20 cellular contexts compared by ENCODE assay signal in genomic region chr17:79408251-79408650, GRCh38.
DNase-seq lines count a peak whose midpoint lies in the region; ATAC-seq, FAIRE-seq and TF ChIP-seq lines count a peak whose summit lies in the region.
"Had no signal": no experiment of that assay in that cellular context is flagged by ENCODE, and none has a peak within 500 bp of the region (broad histone marks: within the 10 kb centered on the region; RNA-seq: fewer than 3 reads in every experiment).

No MANE protein-coding gene starts in this region.

- H2BK5ac ChIP-seq in neuronal stem cell (ENCODE audit: low read length) = no peak overlapping the region

- H3K27ac ChIP-seq in neuronal stem cell (replicated peaks; ENCODE audit: low read length) = no peak overlapping the region
- H3K27ac ChIP-seq: 22Rv1 had no signal

- no peak overlapping the region for H2AFZ ChIP-seq in neuronal stem cell (ENCODE audit: low read length)

- H3K4ac ChIP-seq in neuronal stem cell (ENCODE audit: low read length) = no peak overlapping the region

- WGBS in neuronal stem cell (ENCODE audit: extremely low coverage in 2 of 2, insufficient read length in 2 of 2, insufficient replicate concordance in 1 of 2), 2 donors = no CpG with 5 or more reads among the region's 11 CpGs

- no peak overlapping the region for H3K9ac ChIP-seq in neuronal stem cell (ENCODE audit: low read depth, low read length, poor library complexity)

- H4K91ac ChIP-seq in neuronal stem cell (ENCODE audit: low read depth, low read length, poor library complexity) = no peak overlapping the region

- H3K9me3 ChIP-seq in neuronal stem cell (replicated peaks in 1 of 2; ENCODE audit: control insufficient read depth in 2 of 2, insufficient read depth in 1 of 2, low read depth in 1 of 2, low read length in 2 of 2) = peaks cover 0 to 3% of the 10 kb centered on the region in 2 donors
- H3K9me3 ChIP-seq: Caco-2 had no signal

- H3K14ac ChIP-seq in neuronal stem cell (ENCODE audit: low read length) = peak overlapping the region; percentile 83

- DNase-seq in Right ventricle myocardium inferior (ENCODE audit: missing footprints) = peak; percentile 62
- no peak for DNase-seq in left cardiac atrium
- DNase-seq in cerebellar cortex (ENCODE audit: low spot score) = peak; percentile 69
- peak; percentile 59 for DNase-seq in left kidney (ENCODE audit: low read depth, low spot score)
- DNase-seq in neuronal stem cell (ENCODE audit: low spot score) = no peak
- no peak for DNase-seq in GM12891 (ENCODE audit: insufficient read length, low spot score)
- DNase-seq: Caco-2; CD4-positive, CD25-positive, alpha-beta regulatory T cell; CD8-positive, alpha-beta T cell; DMS153; DND-41; GF-D8; GOT3; H7; HCEC 1CT had no signal

- intact Hi-C loops in Right ventricle myocardium inferior (cut with DNase I) (no loop called here), left cardiac atrium (cut with DNase I) (loop anchor here (10.0 kb wide), 1 partner anchor 297 kb away; no protein-coding TSS in a partner anchor)

- peaks cover 0 to 43% (median 0%) of the 10 kb centered on the region in 3 experiments for H3K27me3 ChIP-seq in neuronal stem cell (ENCODE audit: control insufficient read depth in 3 of 3, insufficient read depth in 3 of 3, low read depth in 1 of 3, low read length in 3 of 3)

- ATAC-seq in Right ventricle myocardium inferior = no peak
- no peak for ATAC-seq in left cardiac atrium
- no peak for ATAC-seq in HG02870 (IDR thresholded peaks at IDR 0.05; ENCODE audit: unreplicated experiment)
- no peak for ATAC-seq in HG03097 (IDR thresholded peaks at IDR 0.05; ENCODE audit: low FRiP score, unreplicated experiment)
- ATAC-seq: CD8-positive, alpha-beta T cell had no signal

- H2AK5ac ChIP-seq in neuronal stem cell (ENCODE audit: low read depth, low read length) = peak overlapping the region; percentile 64

- no peak overlapping the region for H3K4me3 ChIP-seq in neuronal stem cell (ENCODE audit: low read length in 2 of 2)

- no peak overlapping the region for H2BK15ac ChIP-seq in neuronal stem cell (ENCODE audit: low read length)

- no peak overlapping the region for H3K4me2 ChIP-seq in neuronal stem cell (ENCODE audit: insufficient read depth, low read length, poor library complexity, severe bottlenecking)

- H3K79me1 ChIP-seq in neuronal stem cell (ENCODE audit: low read depth, low read length) = peaks cover 4% of the 10 kb centered on the region

- H3K18ac ChIP-seq in neuronal stem cell (ENCODE audit: low read length) = no peak overlapping the region

- no peak for FAIRE-seq in GM12891 (lab: Jason Lieb, UNC)
- FAIRE-seq: A204.1, GM12892 had no signal

- H4K8ac ChIP-seq in neuronal stem cell (ENCODE audit: low read depth, low read length) = no peak overlapping the region

- no peak overlapping the region for H2BK120ac ChIP-seq in neuronal stem cell (ENCODE audit: low read depth, low read length)

- no peak overlapping the region for H2BK12ac ChIP-seq in neuronal stem cell (ENCODE audit: low read length)

- H3K36me3 ChIP-seq in neuronal stem cell (replicated peaks in 1 of 2; ENCODE audit: control insufficient read depth in 2 of 2, insufficient read depth in 2 of 2, low read length in 2 of 2) = peaks cover 0 to 3% of the 10 kb centered on the region in 2 donors

- H3K23ac ChIP-seq in neuronal stem cell (ENCODE audit: low read depth, low read length, poor library complexity) = peak overlapping the region; percentile 10

- H3K4me1 ChIP-seq in neuronal stem cell (ENCODE audit: control insufficient read depth in 2 of 2, insufficient read depth in 1 of 2, low read depth in 1 of 2, low read length in 2 of 2) = peaks cover 0 to 5% of the 10 kb centered on the region in 2 donors
- H3K4me1 ChIP-seq: Caco-2 had no signal

- no peak for TF ChIP-seq POLR2A in GM12891 (IDR thresholded peaks at IDR 0.05; ENCODE audit: low read depth, low read length)

TF ChIP-seq in GM12891, 5 proteins besides CTCF, POLR2A, EP300 and RAD21:
- no peak for TF ChIP-seq PAX5 (IDR thresholded peaks at IDR 0.05; ENCODE audit: insufficient read depth, low read length, severe bottlenecking)
- TF ChIP-seq SPI1 (IDR thresholded peaks at IDR 0.05; ENCODE audit: low read depth, low read length) = no peak
- TF ChIP-seq POU2F2 (IDR thresholded peaks at IDR 0.05; ENCODE audit: low read depth, low read length) = no peak
- no peak for TF ChIP-seq POLR2AphosphoS5 (IDR thresholded peaks at IDR 0.05; ENCODE audit: low read depth, low read length)
- no peak for TF ChIP-seq TAF1 (IDR thresholded peaks at IDR 0.05; ENCODE audit: low read depth, low read length)

Comparison
In these comparisons a context has a peak if more than half of its experiments do, and no peak if none do; other contexts are left out.
1. DNase-seq: peak in Right ventricle myocardium inferior (single experiment), cerebellar cortex (single experiment) and left kidney (single experiment); none in left cardiac atrium (single experiment), neuronal stem cell (single experiment) and GM12891 (single experiment).